ENCODE assay signal across 14 cellular contexts in the genomic region with DNA sequence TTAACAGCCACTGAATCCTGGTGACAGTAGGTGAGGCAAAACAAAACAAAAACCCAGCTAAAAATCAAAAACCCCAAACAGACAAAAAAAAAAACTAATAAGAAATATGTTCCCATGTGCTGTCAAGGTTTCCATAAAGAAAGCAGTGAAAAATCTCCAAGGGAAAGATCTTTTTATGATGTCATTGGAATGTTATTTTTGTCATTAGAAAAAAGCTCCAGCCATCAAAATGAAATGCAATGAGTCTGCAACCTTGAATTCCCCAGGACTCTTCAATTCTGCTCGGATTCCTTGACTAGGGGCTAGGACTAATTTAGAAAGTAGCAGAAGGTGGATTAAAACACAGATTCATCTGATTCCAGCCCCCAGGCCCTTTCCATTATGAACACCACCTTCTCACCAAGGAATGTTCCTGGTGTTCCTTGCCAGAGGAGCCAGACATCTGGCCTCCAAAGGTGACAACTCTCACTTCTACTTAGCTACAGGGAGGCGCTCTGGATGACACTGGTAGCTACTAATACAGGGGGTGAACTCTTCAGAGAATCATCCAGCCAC. TPM values are rescaled to one million over a fixed set of nuclear protein-coding genes. Genes with fewer than 3 reads are reported as not detected.
A peak's percentile ranks its signal among the peaks of the same experiment; 100 is the strongest.
DNase-seq lines count a peak whose midpoint lies in the region; ATAC-seq and TF ChIP-seq lines count a peak whose summit lies in the region.
"Had no signal": no experiment of that assay in that cellular context is flagged by ENCODE, and none has a peak within 500 bp of the region (broad histone marks: within the 10 kb centered on the region; RNA-seq: fewer than 3 reads in every experiment).

No MANE protein-coding gene starts in this region.

- no peak overlapping the region for H3K9ac ChIP-seq in BLaER1

- TF ChIP-seq CTCF in chondrocyte (IDR thresholded peaks at IDR 0.05) (no peak), osteocyte (IDR thresholded peaks at IDR 0.05) (no peak)

- peak overlapping the region; percentile 1 for H3K4me3 Mint-ChIP-seq in chondrocyte (ENCODE audit: unreplicated experiment)
- H3K4me3 Mint-ChIP-seq in osteocyte (ENCODE audit: unreplicated experiment) = no peak overlapping the region

- H3K4me2 ChIP-seq in BLaER1 = peak overlapping the region; percentile 39

- no peaks in the 10 kb centered on the region for H3K9me3 ChIP-seq in BLaER1

- H3K9me3 Mint-ChIP-seq in chondrocyte (ENCODE audit: low read depth) (peaks cover 6% of the 10 kb centered on the region), osteocyte (ENCODE audit: unreplicated experiment) (peaks cover 8% of the 10 kb centered on the region)

- peak; percentile 36 for DNase-seq in HS-27A (ENCODE audit: low read depth)
- no peak for DNase-seq in chondrocyte (ENCODE audit: low spot score)
- DNase-seq in osteocyte (ENCODE audit: extremely low spot score, unreplicated experiment) = no peak
- DNase-seq: activated CD4-positive, alpha-beta T cell treated with anti-CD3 and anti-CD28 coated beads, Interleukin-2, amount 50 U/mL, for 4 hours; activated effector memory CD4-positive, alpha-beta T cell treated with anti-CD3 and anti-CD28 coated beads, Interleukin-2, amount 50 U/mL, for 16 hours; caudate nucleus; CD4-positive, CD25-positive, alpha-beta regulatory T cell; MV-4-11; NK-92 treated with Interleukin-12 subunit alpha and Interleukin-12 subunit beta, amount 100 ng/mL, for 24 hours; Right ventricle myocardium superior had no signal

- H3K36me3 Mint-ChIP-seq in chondrocyte (ENCODE audit: low read depth) (no peaks in the 10 kb centered on the region), osteocyte (ENCODE audit: unreplicated experiment) (no peaks in the 10 kb centered on the region)

- H3K36me3 ChIP-seq in BLaER1 = no peaks in the 10 kb centered on the region

- no peak overlapping the region for H3K4me3 ChIP-seq in BLaER1

- no peaks in the 10 kb centered on the region for H4K20me1 ChIP-seq in BLaER1

- no peak for ATAC-seq in GM21786 (IDR thresholded peaks at IDR 0.05; ENCODE audit: unreplicated experiment)
- no peak for ATAC-seq in GM21717 (IDR thresholded peaks at IDR 0.05; ENCODE audit: unreplicated experiment)
- no peak for ATAC-seq in activated CD4-positive, CD25-positive, alpha-beta regulatory T cell treated with anti-CD3 and anti-CD28 coated beads, Interleukin-2, amount 50 U/mL, for 24 hours

- H3K4me1 Mint-ChIP-seq in chondrocyte (ENCODE audit: low read depth) = peaks cover 49% of the 10 kb centered on the region
- peaks cover 48% of the 10 kb centered on the region for H3K4me1 Mint-ChIP-seq in osteocyte (ENCODE audit: unreplicated experiment)

- H3K27me3 ChIP-seq in BLaER1 = no peaks in the 10 kb centered on the region

- H3K27me3 Mint-ChIP-seq in chondrocyte (ENCODE audit: low read depth) (no peaks in the 10 kb centered on the region), osteocyte (ENCODE audit: unreplicated experiment) (no peaks in the 10 kb centered on the region)

- peaks cover 16% of the 10 kb centered on the region for H3K4me1 ChIP-seq in BLaER1

- no peak overlapping the region for H3K27ac ChIP-seq in BLaER1

- H3K27ac Mint-ChIP-seq in chondrocyte (ENCODE audit: unreplicated experiment) (peak overlapping the region; percentile 97), osteocyte (ENCODE audit: unreplicated experiment) (peak overlapping the region; percentile 94)

RNA-seq across cellular contexts. Expression of a gene that starts 6.0 kb away (rescaled TPM):
- 54.3 to 69.5 TPM (median 62.4 TPM) in 3 replicates for total RNA-seq in chondrocyte
- 72.2 and 83.9 TPM in 2 replicates for total RNA-seq in osteocyte
